In genomic region chr2:147843864-147844690, GRCh38 we compare ENCODE assay signal across 1 cellular context.
TF ChIP-seq lines count a peak whose summit lies in the region.

No MANE protein-coding gene starts in this region.

TF ChIP-seq in K562, 482 proteins besides CTCF, POLR2A, EP300 and RAD21 (continued from another document and continues in another):
- 0 out of 2 replicates have a peak, but pooled peaks have one; percentile 6 for TF ChIP-seq ZNF449 (CRISPR knock-in tag; IDR thresholded peaks at IDR 0.05)
- no peak for TF ChIP-seq STAT5B (CRISPR knock-in tag; IDR thresholded peaks at IDR 0.05)
- no peak for TF ChIP-seq FOXA3 (CRISPR knock-in tag; conservative IDR thresholded peaks at IDR 0.05 in 1 of 2, IDR thresholded peaks at IDR 0.05 in 1 of 2)
- TF ChIP-seq NR4A1 (CRISPR knock-in tag; IDR thresholded peaks at IDR 0.05), result no peak
- no peak for TF ChIP-seq NR4A1 (tag; IDR thresholded peaks at IDR 0.05)
- 0 out of 2 replicates have a peak, but pooled peaks have one; percentile 37 for TF ChIP-seq ZBTB17 (CRISPR knock-in tag; IDR thresholded peaks at IDR 0.05)
- no peak for TF ChIP-seq ARHGAP35 (IDR thresholded peaks at IDR 0.05; ENCODE audit: partially characterized antibody)
- peak; percentile 38; the same call in 1 of the 2 replicates for TF ChIP-seq GABPB1 (CRISPR knock-in tag; IDR thresholded peaks at IDR 0.05)
- TF ChIP-seq NRF1 (conservative IDR thresholded peaks at IDR 0.05 in 1 of 2, IDR thresholded peaks at IDR 0.05 in 1 of 2), result no peak; a peak in 1 of 4 replicates
- no peak for TF ChIP-seq DPF2 (IDR thresholded peaks at IDR 0.05)
- TF ChIP-seq, protein P1, sequence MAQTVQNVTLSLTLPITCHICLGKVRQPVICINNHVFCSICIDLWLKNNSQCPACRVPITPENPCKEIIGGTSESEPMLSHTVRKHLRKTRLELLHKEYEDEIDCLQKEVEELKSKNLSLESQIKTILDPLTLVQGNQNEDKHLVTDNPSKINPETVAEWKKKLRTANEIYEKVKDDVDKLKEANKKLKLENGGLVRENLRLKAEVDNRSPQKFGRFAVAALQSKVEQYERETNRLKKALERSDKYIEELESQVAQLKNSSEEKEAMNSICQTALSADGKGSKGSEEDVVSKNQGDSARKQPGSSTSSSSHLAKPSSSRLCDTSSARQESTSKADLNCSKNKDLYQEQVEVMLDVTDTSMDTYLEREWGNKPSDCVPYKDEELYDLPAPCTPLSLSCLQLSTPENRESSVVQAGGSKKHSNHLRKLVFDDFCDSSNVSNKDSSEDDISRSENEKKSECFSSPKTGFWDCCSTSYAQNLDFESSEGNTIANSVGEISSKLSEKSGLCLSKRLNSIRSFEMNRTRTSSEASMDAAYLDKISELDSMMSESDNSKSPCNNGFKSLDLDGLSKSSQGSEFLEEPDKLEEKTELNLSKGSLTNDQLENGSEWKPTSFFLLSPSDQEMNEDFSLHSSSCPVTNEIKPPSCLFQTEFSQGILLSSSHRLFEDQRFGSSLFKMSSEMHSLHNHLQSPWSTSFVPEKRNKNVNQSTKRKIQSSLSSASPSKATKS (CRISPR knock-in tag; IDR thresholded peaks at IDR 0.05), result no peak
- peak; percentile 42; the same call in 1 of the 2 replicates for TF ChIP-seq SUPT5H (IDR thresholded peaks at IDR 0.05)
- TF ChIP-seq GTF3C2 (IDR thresholded peaks at IDR 0.05; ENCODE audit: borderline replicate concordance, extremely low read depth, insufficient read length), result no peak
- TF ChIP-seq, protein P2, sequence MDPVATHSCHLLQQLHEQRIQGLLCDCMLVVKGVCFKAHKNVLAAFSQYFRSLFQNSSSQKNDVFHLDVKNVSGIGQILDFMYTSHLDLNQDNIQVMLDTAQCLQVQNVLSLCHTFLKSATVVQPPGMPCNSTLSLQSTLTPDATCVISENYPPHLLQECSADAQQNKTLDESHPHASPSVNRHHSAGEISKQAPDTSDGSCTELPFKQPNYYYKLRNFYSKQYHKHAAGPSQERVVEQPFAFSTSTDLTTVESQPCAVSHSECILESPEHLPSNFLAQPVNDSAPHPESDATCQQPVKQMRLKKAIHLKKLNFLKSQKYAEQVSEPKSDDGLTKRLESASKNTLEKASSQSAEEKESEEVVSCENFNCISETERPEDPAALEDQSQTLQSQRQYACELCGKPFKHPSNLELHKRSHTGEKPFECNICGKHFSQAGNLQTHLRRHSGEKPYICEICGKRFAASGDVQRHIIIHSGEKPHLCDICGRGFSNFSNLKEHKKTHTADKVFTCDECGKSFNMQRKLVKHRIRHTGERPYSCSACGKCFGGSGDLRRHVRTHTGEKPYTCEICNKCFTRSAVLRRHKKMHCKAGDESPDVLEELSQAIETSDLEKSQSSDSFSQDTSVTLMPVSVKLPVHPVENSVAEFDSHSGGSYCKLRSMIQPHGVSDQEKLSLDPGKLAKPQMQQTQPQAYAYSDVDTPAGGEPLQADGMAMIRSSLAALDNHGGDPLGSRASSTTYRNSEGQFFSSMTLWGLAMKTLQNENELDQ (CRISPR knock-in tag; IDR thresholded peaks at IDR 0.05; ENCODE audit: borderline replicate concordance), result no peak
- TF ChIP-seq TEAD2 (tag; IDR thresholded peaks at IDR 0.05), result no peak
- peak; percentile 30; the same call in 1 of the 2 replicates for TF ChIP-seq POLR2H (tag; IDR thresholded peaks at IDR 0.05; ENCODE audit: low read depth)
- TF ChIP-seq TEAD4 (IDR thresholded peaks at IDR 0.05; ENCODE audit: low read length), result no peak
- TF ChIP-seq TEAD4 (CRISPR knock-in tag; IDR thresholded peaks at IDR 0.05; ENCODE audit: borderline replicate concordance), result no peak
- no peak for TF ChIP-seq MEF2D (tag; conservative IDR thresholded peaks at IDR 0.05; ENCODE audit: low read depth)
- no peak for TF ChIP-seq CEBPG (CRISPR knock-in tag; IDR thresholded peaks at IDR 0.05)
- TF ChIP-seq CEBPG (tag; conservative IDR thresholded peaks at IDR 0.05 in 1 of 2, IDR thresholded peaks at IDR 0.05 in 1 of 2), result no peak
- TF ChIP-seq MTA1 (IDR thresholded peaks at IDR 0.05; ENCODE audit: borderline replicate concordance), result no peak
- TF ChIP-seq LCOR (CRISPR knock-in tag; IDR thresholded peaks at IDR 0.05), result 0 out of 2 replicates have a peak, but pooled peaks have one; percentile 54
- no peak for TF ChIP-seq CLOCK (CRISPR knock-in tag; IDR thresholded peaks at IDR 0.05; ENCODE audit: borderline replicate concordance)
- no peak for TF ChIP-seq DMBX1 (CRISPR knock-in tag; IDR thresholded peaks at IDR 0.05; ENCODE audit: borderline replicate concordance)
- TF ChIP-seq ZBTB11 (CRISPR knock-in tag; IDR thresholded peaks at IDR 0.05), result peak in 1 of 3 experiments; percentile 71; a peak in 2 of 6 replicates
- no peak for TF ChIP-seq ZNF717 (CRISPR knock-in tag; IDR thresholded peaks at IDR 0.05)
- TF ChIP-seq ZNF217 (CRISPR knock-in tag; IDR thresholded peaks at IDR 0.05), result no peak
- TF ChIP-seq TAF7 (tag; IDR thresholded peaks at IDR 0.05), result no peak
- TF ChIP-seq SNIP1 (IDR thresholded peaks at IDR 0.05; ENCODE audit: low read depth), result peak; percentile 72; the same call in 1 of the 2 replicates
- TF ChIP-seq ATF1 (CRISPR knock-in tag; IDR thresholded peaks at IDR 0.05), result no peak
- TF ChIP-seq ATF1 (tag; IDR thresholded peaks at IDR 0.05), result peak; percentile 15; the same call in 1 of the 2 replicates
- TF ChIP-seq POLR2G (IDR thresholded peaks at IDR 0.05; ENCODE audit: low read depth, low read length), result peak; percentile 87
- no peak for TF ChIP-seq ZBED1 (IDR thresholded peaks at IDR 0.05)
